In genomic region chr14:68888025-68888850, GRCh38 we compare ENCODE assay signal across 17 cellular contexts.
A peak's percentile ranks its signal among the peaks of the same experiment; 100 is the strongest.
DNase-seq lines count a peak whose midpoint lies in the region; ATAC-seq, FAIRE-seq and TF ChIP-seq lines count a peak whose summit lies in the region.
"Had no signal": no experiment of that assay in that cellular context is flagged by ENCODE, and none has a peak within 500 bp of the region (broad histone marks: within the 10 kb centered on the region; RNA-seq: fewer than 3 reads in every experiment).

No MANE protein-coding gene starts in this region.

- POLR2A ChIA-PET in activated CD8-positive, alpha-beta T cell treated with anti-CD3 and anti-CD28 coated beads for 36 hours (lab: Charles Lee): no interaction called here

- no peak overlapping the region for H3K4me3 Mint-ChIP-seq in astrocyte (ENCODE audit: unreplicated experiment)
- H3K4me3 Mint-ChIP-seq in activated CD8-positive, alpha-beta T cell treated with anti-CD3 and anti-CD28 coated beads for 36 hours: no peak overlapping the region

- peak overlapping the region; percentile 33 for H3K9ac ChIP-seq in astrocyte (ENCODE audit: low read length)
- no peak overlapping the region for H3K9ac ChIP-seq in subcutaneous abdominal adipose tissue (ENCODE audit: low read length in 5 of 5)
- H3K9ac ChIP-seq: BLaER1 treated with 17β-estradiol and CSF1 and Interleukin-3, amounts not matched to agents 10 nM and 100 nM; KMS-11 had no signal

- H3K9me3 Mint-ChIP-seq in astrocyte (ENCODE audit: unreplicated experiment): no peaks in the 10 kb centered on the region
- H3K9me3 Mint-ChIP-seq in activated CD8-positive, alpha-beta T cell treated with anti-CD3 and anti-CD28 coated beads for 36 hours: no peaks in the 10 kb centered on the region

- H3K27ac ChIP-seq in astrocyte (ENCODE audit: low read depth, low read length): peak overlapping the region; percentile 44
- peak overlapping the region; percentile 8 for H3K27ac ChIP-seq in epithelial cell of prostate
- no peak overlapping the region for H3K27ac ChIP-seq in right lobe of liver
- peak overlapping the region; percentile 54 for H3K27ac ChIP-seq in subcutaneous abdominal adipose tissue (ENCODE audit: low read depth, low read length)
- H3K27ac ChIP-seq: BLaER1 treated with 17β-estradiol and CSF1 and Interleukin-3, amounts not matched to agents 10 nM and 100 nM; KMS-11 had no signal

- TF ChIP-seq CTCF in astrocyte (IDR thresholded peaks at IDR 0.05; ENCODE audit: insufficient read depth, low read depth, low read length) (no peak), right lobe of liver (IDR thresholded peaks at IDR 0.05) (no peak)
- TF ChIP-seq CTCF in activated CD8-positive, alpha-beta T cell treated with anti-CD3 and anti-CD28 coated beads for 36 hours (IDR thresholded peaks at IDR 0.05): no peak

- peaks cover 58% of the 10 kb centered on the region for H3K4me1 Mint-ChIP-seq in astrocyte (ENCODE audit: low read depth, unreplicated experiment)
- no peaks in the 10 kb centered on the region for H3K4me1 Mint-ChIP-seq in activated CD8-positive, alpha-beta T cell treated with anti-CD3 and anti-CD28 coated beads for 36 hours (ENCODE audit: low read depth)

- DNase-seq in astrocyte (ENCODE audit: low read depth): peak; percentile 38
- no peak for DNase-seq in epithelial cell of prostate (ENCODE audit: low read depth, low spot score)
- peak in 2 of 3 donors; percentile 56 to 80 for DNase-seq in right lobe of liver
- no peak for DNase-seq in stimulated activated CD8-positive, alpha-beta memory T cell treated with anti-CD3 and anti-CD28 coated beads, Interleukin-4, amount 100 ng/mL, for 48 hours
- DNase-seq in activated CD8-positive, alpha-beta T cell treated with anti-CD3 and anti-CD28 coated beads for 36 hours: no peak
- no peak for DNase-seq in SIG-M5 treated with dmso at 0.1 percent for 504 hours (lab: John Stamatoyannopoulos, UW; ENCODE audit: unreplicated experiment)
- DNase-seq: activated naive CD4-positive, alpha-beta T cell treated with anti-CD3 and anti-CD28 coated beads, Interleukin-2, amount 50 U/mL, for 16 hours; dermis blood vessel endothelial cell; DMS53; H7; NCI-H146; NCI-H510A; stimulated activated CD4-positive, alpha-beta T cell treated with anti-CD3 and anti-CD28 coated beads, Interleukin-15, amount 100 ng/mL, for 24 hours had no signal

- H2AFZ ChIP-seq in astrocyte (ENCODE audit: low read depth, low read length): no peak overlapping the region

- H3K9me3 ChIP-seq in astrocyte (ENCODE audit: insufficient read depth, low read depth, low read length): no peaks in the 10 kb centered on the region
- no peaks in the 10 kb centered on the region for H3K9me3 ChIP-seq in right lobe of liver
- no peaks in the 10 kb centered on the region for H3K9me3 ChIP-seq in subcutaneous abdominal adipose tissue (ENCODE audit: control insufficient read depth in 5 of 5, low read length in 5 of 5)
- H3K9me3 ChIP-seq: BLaER1 treated with 17β-estradiol and CSF1 and Interleukin-3, amounts not matched to agents 10 nM and 100 nM had no signal

- no peak for TF ChIP-seq POLR2A in right lobe of liver (IDR thresholded peaks at IDR 0.05)

- no peak for FAIRE-seq in astrocyte (lab: Jason Lieb, UNC)

- peak overlapping the region; percentile 0 for H3K4me2 ChIP-seq in astrocyte (ENCODE audit: low read length)
- H3K4me2 ChIP-seq: BLaER1 treated with 17β-estradiol and CSF1 and Interleukin-3, amounts not matched to agents 10 nM and 100 nM; KMS-11 had no signal

- H3K4me3 ChIP-seq in astrocyte (ENCODE audit: insufficient read depth, low read depth, low read length): no peak overlapping the region
- no peak overlapping the region for H3K4me3 ChIP-seq in right lobe of liver
- H3K4me3 ChIP-seq in subcutaneous abdominal adipose tissue (ENCODE audit: low read depth in 1 of 5, low read length in 5 of 5): no peak overlapping the region
- H3K4me3 ChIP-seq: BLaER1 treated with 17β-estradiol and CSF1 and Interleukin-3, amounts not matched to agents 10 nM and 100 nM had no signal

- CTCF ChIA-PET in activated CD8-positive, alpha-beta T cell treated with anti-CD3 and anti-CD28 coated beads for 36 hours (lab: Charles Lee): no interaction called here

- 82% methylated on average over 3 of the region's 20 CpGs for WGBS in right lobe of liver (ENCODE audit: insufficient coverage, low coverage, low lambda C conversion rate, missing lambda C conversion rate)

- ATAC-seq in right lobe of liver (peak; percentile 26 to 65 (median 40)), HG03039 (IDR thresholded peaks at IDR 0.05; ENCODE audit: unreplicated experiment) (no peak)
- ATAC-seq in activated CD8-positive, alpha-beta T cell treated with anti-CD3 and anti-CD28 coated beads for 36 hours: no peak

- peaks cover 87% of the 10 kb centered on the region for H3K79me2 ChIP-seq in astrocyte (ENCODE audit: insufficient read depth, low read length)

- H3K27ac Mint-ChIP-seq in astrocyte (ENCODE audit: unreplicated experiment): peak overlapping the region; percentile 80
- no peak overlapping the region for H3K27ac Mint-ChIP-seq in activated CD8-positive, alpha-beta T cell treated with anti-CD3 and anti-CD28 coated beads for 36 hours

- H3K4me1 ChIP-seq in astrocyte (ENCODE audit: insufficient read depth, low read length) (peaks cover 52% of the 10 kb centered on the region), right lobe of liver (peaks cover 0 to 15% (median 6%) of the 10 kb centered on the region in 4 donors), subcutaneous abdominal adipose tissue (ENCODE audit: control insufficient read depth in 5 of 5, insufficient read depth in 5 of 5, low read length in 5 of 5) (peaks cover 0 to 17% (median 9%) of the 10 kb centered on the region in 5 donors)
- H3K4me1 ChIP-seq: BLaER1 treated with 17β-estradiol and CSF1 and Interleukin-3, amounts not matched to agents 10 nM and 100 nM had no signal

- intact Hi-C loops in right lobe of liver (cut with DNase I): no loop called here
- intact Hi-C loops in activated CD8-positive, alpha-beta T cell treated with anti-CD3 and anti-CD28 coated beads for 36 hours (cut with micrococcal nuclease): no loop called here

- H3K27me3 Mint-ChIP-seq in astrocyte (ENCODE audit: low read depth, unreplicated experiment): no peaks in the 10 kb centered on the region
- H3K27me3 Mint-ChIP-seq in activated CD8-positive, alpha-beta T cell treated with anti-CD3 and anti-CD28 coated beads for 36 hours: no peaks in the 10 kb centered on the region

- peaks cover 95% of the 10 kb centered on the region for H4K20me1 ChIP-seq in astrocyte (ENCODE audit: insufficient read depth, low read length)

- peaks cover 44% of the 10 kb centered on the region for H3K36me3 Mint-ChIP-seq in astrocyte (ENCODE audit: low read depth, unreplicated experiment)
- H3K36me3 Mint-ChIP-seq in activated CD8-positive, alpha-beta T cell treated with anti-CD3 and anti-CD28 coated beads for 36 hours (ENCODE audit: low read depth): peaks cover 43% of the 10 kb centered on the region

- no peaks in the 10 kb centered on the region for H3K27me3 ChIP-seq in astrocyte (ENCODE audit: insufficient read depth, low read length)
- H3K27me3 ChIP-seq in right lobe of liver: no peaks in the 10 kb centered on the region
- H3K27me3 ChIP-seq in subcutaneous abdominal adipose tissue (ENCODE audit: control insufficient read depth in 5 of 5, insufficient read depth in 4 of 5, low read length in 5 of 5): no peaks in the 10 kb centered on the region
- H3K27me3 ChIP-seq: BLaER1 treated with 17β-estradiol and CSF1 and Interleukin-3, amounts not matched to agents 10 nM and 100 nM had no signal

- H3K36me3 ChIP-seq in astrocyte (ENCODE audit: insufficient read depth, low read length) (peaks cover 85% of the 10 kb centered on the region), right lobe of liver (peaks cover 3 to 64% (median 35%) of the 10 kb centered on the region in 4 donors), subcutaneous abdominal adipose tissue (ENCODE audit: control insufficient read depth in 5 of 5, insufficient read depth in 5 of 5, low read length in 5 of 5) (peaks cover 5 to 77% (median 72%) of the 10 kb centered on the region in 5 donors)

Comparison
In these comparisons a context has a peak if more than half of its experiments do, and no peak if none do; other contexts are left out.
1. DNase-seq: peak in astrocyte (single experiment) and right lobe of liver (2 of 3); none in epithelial cell of prostate (single experiment), stimulated activated CD8-positive, alpha-beta memory T cell treated with anti-CD3 and anti-CD28 coated beads, Interleukin-4, amount 100 ng/mL, for 48 hours (single experiment), activated CD8-positive, alpha-beta T cell treated with anti-CD3 and anti-CD28 coated beads for 36 hours (single experiment) and SIG-M5 treated with dmso at 0.1 percent for 504 hours (single experiment).
2. H3K27ac ChIP-seq: peak in astrocyte (single experiment), epithelial cell of prostate (single experiment) and subcutaneous abdominal adipose tissue (single experiment); none in right lobe of liver (0 of 3).
3. ATAC-seq: peak in right lobe of liver (4 of 4); none in HG03039 (single experiment) and activated CD8-positive, alpha-beta T cell treated with anti-CD3 and anti-CD28 coated beads for 36 hours (single experiment).